ENCODE assay signal across 18 cellular contexts in the genomic region with DNA sequence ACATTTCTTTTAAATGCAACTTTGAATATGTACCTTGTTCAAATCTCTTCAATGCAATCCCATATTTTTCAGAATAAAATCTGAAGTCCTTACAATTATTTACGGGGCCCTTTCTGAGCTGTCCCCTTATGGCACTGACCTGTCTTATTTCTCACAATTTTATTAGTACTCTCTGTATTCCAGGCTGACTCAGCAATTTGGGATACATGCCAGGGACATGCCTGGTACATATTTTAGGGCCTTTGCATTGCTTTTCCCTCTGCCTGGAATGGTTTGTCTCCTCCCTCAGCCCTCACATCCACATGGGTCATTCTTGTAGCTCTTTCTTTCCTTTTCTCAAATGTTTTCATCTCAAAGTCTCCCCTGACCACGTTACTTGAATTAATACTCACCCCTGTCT.
DNase-seq lines count a peak whose midpoint lies in the region; ATAC-seq and TF ChIP-seq lines count a peak whose summit lies in the region.
"Had no signal": no experiment of that assay in that cellular context is flagged by ENCODE, and none has a peak within 500 bp of the region (broad histone marks: within the 10 kb centered on the region; RNA-seq: fewer than 3 reads in every experiment).

No MANE protein-coding gene starts in this region.

- H3K4me3 Mint-ChIP-seq in T-cell, result no peak overlapping the region
- H3K4me3 Mint-ChIP-seq in activated CD4-positive, alpha-beta T cell treated with anti-CD3 and anti-CD28 coated beads for 36 hours, result no peak overlapping the region
- H3K4me3 Mint-ChIP-seq: H9 had no signal

- H3K4me1 Mint-ChIP-seq in T-cell, result no peaks in the 10 kb centered on the region
- peaks cover 2% of the 10 kb centered on the region for H3K4me1 Mint-ChIP-seq in activated CD4-positive, alpha-beta T cell treated with anti-CD3 and anti-CD28 coated beads for 36 hours

- H3K27me3 Mint-ChIP-seq in T-cell, result no peaks in the 10 kb centered on the region
- H3K27me3 Mint-ChIP-seq in activated CD4-positive, alpha-beta T cell treated with anti-CD3 and anti-CD28 coated beads for 36 hours, result no peaks in the 10 kb centered on the region

- H3K36me3 Mint-ChIP-seq in T-cell, result no peaks in the 10 kb centered on the region
- no peaks in the 10 kb centered on the region for H3K36me3 Mint-ChIP-seq in activated CD4-positive, alpha-beta T cell treated with anti-CD3 and anti-CD28 coated beads for 36 hours (ENCODE audit: low read depth)

- H3K9me3 ChIP-seq in smooth muscle cell (replicated peaks; ENCODE audit: low read depth), result no peaks in the 10 kb centered on the region
- H3K9me3 ChIP-seq: mucosa of descending colon, ovary, uterus had no signal

- no peaks in the 10 kb centered on the region for H3F3A ChIP-seq in smooth muscle cell (ENCODE audit: low read depth)

- peaks cover 14% of the 10 kb centered on the region for H3K4me1 ChIP-seq in smooth muscle cell (ENCODE audit: low read depth)
- H3K4me1 ChIP-seq: uterus had no signal

- H2AFZ ChIP-seq in smooth muscle cell (ENCODE audit: low read depth), result peak overlapping the region; percentile 26

- DNase-seq in HS-27A (ENCODE audit: low read depth), result peak; percentile 34
- peak; percentile 20 for DNase-seq in epithelial cell of prostate (ENCODE audit: low read depth, low spot score)
- DNase-seq in smooth muscle cell (lab: John Stamatoyannopoulos, UW; ENCODE audit: unreplicated experiment), result no peak
- no peak for DNase-seq in T-cell
- DNase-seq in activated CD4-positive, alpha-beta T cell treated with anti-CD3 and anti-CD28 coated beads for 36 hours, result no peak
- DNase-seq: cerebellar nuclear complex; DND-41; H9; head of caudate nucleus; mucosa of descending colon; NCI-H187 treated with DMSO at 0.1 percent for 48 hours; NCI-H510A treated with DMSO at 0.1 percent for 48 hours; ovary; stimulated activated naive CD4-positive, alpha-beta T cell; uterus had no signal

- WGBS in smooth muscle cell (ENCODE audit: low lambda C conversion rate), result 92% methylated on average over 2 of the region's 2 CpGs

- H3K27me3 ChIP-seq in smooth muscle cell (ENCODE audit: low read depth), result no peaks in the 10 kb centered on the region
- H3K27me3 ChIP-seq: ovary, uterus had no signal

- no peaks in the 10 kb centered on the region for H3K36me3 ChIP-seq in smooth muscle cell (ENCODE audit: low read depth)
- H3K36me3 ChIP-seq: ovary, uterus had no signal

- H3K27ac ChIP-seq in epithelial cell of prostate (no peak overlapping the region), smooth muscle cell (ENCODE audit: low read depth) (no peak overlapping the region)
- H3K27ac ChIP-seq: C4-2B, ovary, uterus had no signal

- ATAC-seq in SK-N-SH treated with all-trans-retinoic acid at 6 μM for 48 hours, result peak; percentile 49; the same call in 2 of the 3 replicates
- no peak for ATAC-seq in T-cell (replicated peaks in 1 of 4)
- no peak for ATAC-seq in activated CD4-positive, alpha-beta T cell treated with anti-CD3 and anti-CD28 coated beads for 36 hours
- ATAC-seq in GM18873 (IDR thresholded peaks at IDR 0.05; ENCODE audit: low FRiP score, unreplicated experiment), result no peak
- ATAC-seq: mucosa of descending colon had no signal

- intact Hi-C loops in activated CD4-positive, alpha-beta T cell treated with anti-CD3 and anti-CD28 coated beads for 36 hours (cut with DNase I, micrococcal nuclease), result no loop called here

- CTCF ChIA-PET in T-cell (lab: Charles Lee), result no interaction called here
- CTCF ChIA-PET in activated CD4-positive, alpha-beta T cell treated with anti-CD3 and anti-CD28 coated beads for 36 hours (lab: Charles Lee), result no interaction called here

- no peaks in the 10 kb centered on the region for H4K20me1 ChIP-seq in smooth muscle cell (ENCODE audit: low read depth)

- TF ChIP-seq CTCF in smooth muscle cell (IDR thresholded peaks at IDR 0.05; ENCODE audit: borderline replicate concordance, insufficient read depth, poor library complexity, severe bottlenecking), result no peak

- peaks cover 0 to 5% (median 0%) of the 10 kb centered on the region in 3 donors for H3K9me3 Mint-ChIP-seq in T-cell
- H3K9me3 Mint-ChIP-seq in activated CD4-positive, alpha-beta T cell treated with anti-CD3 and anti-CD28 coated beads for 36 hours (ENCODE audit: low read depth), result peaks cover 2% of the 10 kb centered on the region

- H3K79me2 ChIP-seq in smooth muscle cell (ENCODE audit: low read depth), result no peaks in the 10 kb centered on the region

- H3K4me3 ChIP-seq in smooth muscle cell, result no peak overlapping the region
- H3K4me3 ChIP-seq: mucosa of descending colon, ovary, uterus had no signal

- POLR2A ChIA-PET in T-cell (lab: Charles Lee), result no interaction called here
- POLR2A ChIA-PET in activated CD4-positive, alpha-beta T cell treated with anti-CD3 and anti-CD28 coated beads for 36 hours (lab: Charles Lee), result no interaction called here

- no peak overlapping the region for H3K9ac ChIP-seq in smooth muscle cell (ENCODE audit: low read depth)

- H3K4me2 ChIP-seq in smooth muscle cell, result no peak overlapping the region

- no peak overlapping the region for H3K27ac Mint-ChIP-seq in T-cell
- H3K27ac Mint-ChIP-seq in activated CD4-positive, alpha-beta T cell treated with anti-CD3 and anti-CD28 coated beads for 36 hours, result no peak overlapping the region

TF ChIP-seq in SK-N-SH treated with all-trans-retinoic acid at 6 μM for 48 hours, 23 proteins besides CTCF, POLR2A, EP300 and RAD21 (continues in another document):
- TF ChIP-seq TCF4 (CRISPR knock-in tag; IDR thresholded peaks at IDR 0.05; ENCODE audit: borderline replicate concordance) (no peak), RARB (CRISPR knock-in tag; IDR thresholded peaks at IDR 0.05) (no peak), GLIS3 (CRISPR knock-in tag; IDR thresholded peaks at IDR 0.05) (no peak), ARNTL (CRISPR knock-in tag; IDR thresholded peaks at IDR 0.05; ENCODE audit: borderline replicate concordance, low read depth) (no peak), ZNF70 (CRISPR knock-in tag; IDR thresholded peaks at IDR 0.05) (no peak), BACH2 (CRISPR knock-in tag; IDR thresholded peaks at IDR 0.05; ENCODE audit: borderline replicate concordance) (no peak), PPARA (CRISPR knock-in tag; IDR thresholded peaks at IDR 0.05; ENCODE audit: borderline replicate concordance) (no peak), PATZ1 (CRISPR knock-in tag; IDR thresholded peaks at IDR 0.05; ENCODE audit: borderline replicate concordance) (no peak), TOX (CRISPR knock-in tag; IDR thresholded peaks at IDR 0.05; ENCODE audit: borderline replicate concordance) (no peak), ZNF8 (CRISPR knock-in tag; IDR thresholded peaks at IDR 0.05) (no peak), ZC3H10 (CRISPR knock-in tag; IDR thresholded peaks at IDR 0.05) (no peak), ISL1 (CRISPR knock-in tag; IDR thresholded peaks at IDR 0.05) (no peak), ZFP30 (CRISPR knock-in tag; IDR thresholded peaks at IDR 0.05) (no peak)
- TF ChIP-seq, protein P1, sequence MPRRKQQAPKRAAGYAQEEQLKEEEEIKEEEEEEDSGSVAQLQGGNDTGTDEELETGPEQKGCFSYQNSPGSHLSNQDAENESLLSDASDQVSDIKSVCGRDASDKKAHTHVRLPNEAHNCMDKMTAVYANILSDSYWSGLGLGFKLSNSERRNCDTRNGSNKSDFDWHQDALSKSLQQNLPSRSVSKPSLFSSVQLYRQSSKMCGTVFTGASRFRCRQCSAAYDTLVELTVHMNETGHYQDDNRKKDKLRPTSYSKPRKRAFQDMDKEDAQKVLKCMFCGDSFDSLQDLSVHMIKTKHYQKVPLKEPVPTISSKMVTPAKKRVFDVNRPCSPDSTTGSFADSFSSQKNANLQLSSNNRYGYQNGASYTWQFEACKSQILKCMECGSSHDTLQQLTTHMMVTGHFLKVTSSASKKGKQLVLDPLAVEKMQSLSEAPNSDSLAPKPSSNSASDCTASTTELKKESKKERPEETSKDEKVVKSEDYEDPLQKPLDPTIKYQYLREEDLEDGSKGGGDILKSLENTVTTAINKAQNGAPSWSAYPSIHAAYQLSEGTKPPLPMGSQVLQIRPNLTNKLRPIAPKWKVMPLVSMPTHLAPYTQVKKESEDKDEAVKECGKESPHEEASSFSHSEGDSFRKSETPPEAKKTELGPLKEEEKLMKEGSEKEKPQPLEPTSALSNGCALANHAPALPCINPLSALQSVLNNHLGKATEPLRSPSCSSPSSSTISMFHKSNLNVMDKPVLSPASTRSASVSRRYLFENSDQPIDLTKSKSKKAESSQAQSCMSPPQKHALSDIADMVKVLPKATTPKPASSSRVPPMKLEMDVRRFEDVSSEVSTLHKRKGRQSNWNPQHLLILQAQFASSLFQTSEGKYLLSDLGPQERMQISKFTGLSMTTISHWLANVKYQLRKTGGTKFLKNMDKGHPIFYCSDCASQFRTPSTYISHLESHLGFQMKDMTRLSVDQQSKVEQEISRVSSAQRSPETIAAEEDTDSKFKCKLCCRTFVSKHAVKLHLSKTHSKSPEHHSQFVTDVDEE (CRISPR knock-in tag; IDR thresholded peaks at IDR 0.05), result no peak

Comparison
In these comparisons a context has a peak if more than half of its experiments do, and no peak if none do; other contexts are left out.
1. DNase-seq: peak in HS-27A (single experiment) and epithelial cell of prostate (single experiment); none in smooth muscle cell (single experiment), T-cell (0 of 34) and activated CD4-positive, alpha-beta T cell treated with anti-CD3 and anti-CD28 coated beads for 36 hours (single experiment).